10 cellular contexts compared by ENCODE assay signal in the genomic region with DNA sequence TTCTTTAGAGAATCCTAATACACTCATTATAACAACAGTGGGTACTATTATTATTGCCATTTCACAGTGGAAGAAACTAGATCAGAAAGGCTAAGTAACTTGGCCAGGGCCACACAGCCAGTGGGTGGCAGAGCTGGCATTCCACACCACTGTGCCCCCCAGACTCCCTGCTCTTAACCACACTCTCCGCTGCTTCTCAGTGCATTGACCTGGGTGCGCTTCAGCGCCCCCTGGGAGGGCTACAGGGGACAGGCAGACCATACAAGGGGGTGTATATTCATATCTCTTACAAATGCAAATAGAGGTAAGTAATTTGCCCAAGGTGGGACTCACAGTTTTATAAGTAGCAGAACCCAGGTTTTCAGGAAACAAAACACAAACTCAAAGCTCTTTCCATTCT.
A peak's percentile ranks its signal among the peaks of the same experiment; 100 is the strongest.
DNase-seq lines count a peak whose midpoint lies in the region; ATAC-seq and TF ChIP-seq lines count a peak whose summit lies in the region.
"Had no signal": no experiment of that assay in that cellular context is flagged by ENCODE, and none has a peak within 500 bp of the region (broad histone marks: within the 10 kb centered on the region; RNA-seq: fewer than 3 reads in every experiment).

No MANE protein-coding gene starts in this region.

- H3K9ac ChIP-seq in Loucy (ENCODE audit: low read depth, low read length, poor library complexity, severe bottlenecking), result no peak overlapping the region
- H3K9ac ChIP-seq in neural progenitor cell, result no peak overlapping the region

- in situ Hi-C loops in astrocyte of the spinal cord (cut with HindIII; ENCODE audit: low sequenced_read_pairs), result no loop called here

- H3K4me3 Mint-ChIP-seq in neural progenitor cell, result no peak overlapping the region
- H3K4me3 Mint-ChIP-seq: CD14-positive monocyte had no signal

- H3K4me1 ChIP-seq in Loucy (ENCODE audit: insufficient read depth, low read length, poor library complexity, severe bottlenecking) (no peaks in the 10 kb centered on the region), neural progenitor cell (no peaks in the 10 kb centered on the region)

- H2AFZ ChIP-seq in Loucy (ENCODE audit: low read length) (no peak overlapping the region), neural progenitor cell (replicated peaks) (no peak overlapping the region)

- H3K27ac ChIP-seq in neural progenitor cell, result no peak overlapping the region

- no peaks in the 10 kb centered on the region for H3K79me2 ChIP-seq in Loucy (ENCODE audit: insufficient read depth, low read length)
- no peaks in the 10 kb centered on the region for H3K79me2 ChIP-seq in neural progenitor cell (ENCODE audit: low read depth)

- no peak overlapping the region for H3K4me2 ChIP-seq in Loucy (ENCODE audit: low read depth, low read length, poor library complexity, severe bottlenecking)
- no peak overlapping the region for H3K4me2 ChIP-seq in neural progenitor cell

- H3K4me1 Mint-ChIP-seq in neural progenitor cell, result no peaks in the 10 kb centered on the region
- H3K4me1 Mint-ChIP-seq: CD14-positive monocyte had no signal

- H4K20me1 ChIP-seq in Loucy (ENCODE audit: insufficient read depth, low read length, poor library complexity, severe bottlenecking) (no peaks in the 10 kb centered on the region), neural progenitor cell (ENCODE audit: low read depth) (peaks cover 7% of the 10 kb centered on the region)

- H3K27me3 ChIP-seq in Loucy (ENCODE audit: insufficient read depth, low read length, poor library complexity, severe bottlenecking) (no peaks in the 10 kb centered on the region), neural progenitor cell (no peaks in the 10 kb centered on the region)

- no peaks in the 10 kb centered on the region for H3K27me3 Mint-ChIP-seq in neural progenitor cell (ENCODE audit: insufficient read depth, low read depth)

- ATAC-seq in GM21367 (IDR thresholded peaks at IDR 0.05; ENCODE audit: unreplicated experiment), result no peak
- ATAC-seq in GM21717 (IDR thresholded peaks at IDR 0.05; ENCODE audit: unreplicated experiment), result no peak

- no peak overlapping the region for H3K27ac Mint-ChIP-seq in neural progenitor cell

- TF ChIP-seq CTCF in Loucy (conservative IDR thresholded peaks at IDR 0.05; ENCODE audit: low read length) (peak; percentile 86), astrocyte of the spinal cord (IDR thresholded peaks at IDR 0.05; ENCODE audit: low read depth, low read length) (peak; percentile 39), neural progenitor cell (IDR thresholded peaks at IDR 0.05) (peak; percentile 64)

- H3K36me3 Mint-ChIP-seq in neural progenitor cell, result peaks cover 19% of the 10 kb centered on the region
- H3K36me3 Mint-ChIP-seq: CD14-positive monocyte had no signal

- H3F3A ChIP-seq in Loucy (ENCODE audit: low read depth) (no peaks in the 10 kb centered on the region), neural progenitor cell (ENCODE audit: low read depth) (no peaks in the 10 kb centered on the region)

- H3K9me3 Mint-ChIP-seq in neural progenitor cell, result no peaks in the 10 kb centered on the region

- H3K9me2 ChIP-seq in Loucy (replicated peaks; ENCODE audit: low read depth, low read length), result no peaks in the 10 kb centered on the region

- DNase-seq in activated CD4-positive, alpha-beta T cell treated with anti-CD3 and anti-CD28 coated beads for 48 hours, result peak; percentile 20
- DNase-seq in activated CD4-positive, alpha-beta T cell treated with anti-CD3 and anti-CD28 coated beads, Interleukin-2, amount 50 U/mL, for 48 hours, result no peak
- DNase-seq in astrocyte of the spinal cord (ENCODE audit: low read depth, low spot score) (no peak), neural progenitor cell (ENCODE audit: low spot score) (peak; percentile 59), putamen (ENCODE audit: low spot score) (no peak)
- DNase-seq: NCI-H2029 had no signal

- H3K36me3 ChIP-seq in Loucy (ENCODE audit: insufficient read depth, low read length), result no peaks in the 10 kb centered on the region
- no peaks in the 10 kb centered on the region for H3K36me3 ChIP-seq in neural progenitor cell

- H3K9me3 ChIP-seq in Loucy (ENCODE audit: insufficient read depth, low read depth, low read length), result no peaks in the 10 kb centered on the region
- H3K9me3 ChIP-seq in neural progenitor cell (ENCODE audit: low read depth), result no peaks in the 10 kb centered on the region

- no peak overlapping the region for H3K4me3 ChIP-seq in Loucy (ENCODE audit: low read length, poor library complexity, severe bottlenecking)
- H3K4me3 ChIP-seq in astrocyte of the spinal cord (ENCODE audit: low read depth, low read length), result no peak overlapping the region
- no peak overlapping the region for H3K4me3 ChIP-seq in neural progenitor cell

Comparison
In these comparisons a context has a peak if more than half of its experiments do, and no peak if none do; other contexts are left out.
1. DNase-seq: peak in activated CD4-positive, alpha-beta T cell treated with anti-CD3 and anti-CD28 coated beads for 48 hours (single experiment) and neural progenitor cell (single experiment); none in activated CD4-positive, alpha-beta T cell treated with anti-CD3 and anti-CD28 coated beads, Interleukin-2, amount 50 U/mL, for 48 hours (0 of 2), astrocyte of the spinal cord (single experiment) and putamen (single experiment).
2. Peak in every context shown above with its lines, with median percentiles within 50 percentile points of each other: CTCF ChIP-seq.